Comparison of ENCODE assay signal across 9 cellular contexts in genomic region chr19:345320-345879, GRCh38. TPM values are rescaled to one million over a fixed set of nuclear protein-coding genes. Genes with fewer than 3 reads are reported as not detected.
DNase-seq lines count a peak whose midpoint lies in the region; ATAC-seq and TF ChIP-seq lines count a peak whose summit lies in the region.
"Had no signal": no experiment of that assay in that cellular context is flagged by ENCODE, and none has a peak within 500 bp of the region (broad histone marks: within the 10 kb centered on the region; RNA-seq: fewer than 3 reads in every experiment).

No MANE protein-coding gene starts in this region.

- peaks cover 0 to 19% of the 10 kb centered on the region in 2 experiments; a peak in 1 of 3 replicates for H3K36me3 ChIP-seq in HEK293 (ENCODE audit: control insufficient read depth in 2 of 2, insufficient read depth in 1 of 2, low read length in 2 of 2)
- no peaks in the 10 kb centered on the region for H3K36me3 ChIP-seq in gastrocnemius medialis

- intact Hi-C loops in gastrocnemius medialis (cut with DNase I; ENCODE audit: low total_unique reads) = no loop called here

- no peaks in the 10 kb centered on the region for H3K27me3 ChIP-seq in gastrocnemius medialis

- DNase-seq in fibroblast of villous mesenchyme (ENCODE audit: low read depth) (peak; percentile 20), gastrocnemius medialis (no peak), NCI-H526 treated with DMSO at 0.1 percent for 48 hours (lab: John Stamatoyannopoulos, UW) (no peak), amniotic stem cell (lab: John Stamatoyannopoulos, UW) (no peak)
- no peak for DNase-seq in stimulated activated CD4-positive, alpha-beta T cell treated with anti-CD3 and anti-CD28 coated beads, Interleukin-1b, Interleukin-23, amount 100 ng/mL, for 48 hours
- DNase-seq: NCI-H187 treated with DMSO at 0.1 percent for 48 hours had no signal

- no peaks in the 10 kb centered on the region for H3K9me3 ChIP-seq in HEK293 (ENCODE audit: control insufficient read depth, insufficient read depth, low read depth, low read length)
- H3K9me3 ChIP-seq in gastrocnemius medialis = no peaks in the 10 kb centered on the region

- H3K4me3 ChIP-seq in HEK293 (ENCODE audit: low read depth, low read length) (no peak overlapping the region), fibroblast of villous mesenchyme (ENCODE audit: low read depth, low read length) (peak overlapping the region; percentile 55), gastrocnemius medialis (peak overlapping the region; percentile 48 to 76 (median 68))

- TF ChIP-seq CTCF in HEK293 (tag by site-specific recombination; IDR thresholded peaks at IDR 0.05) = no peak
- TF ChIP-seq CTCF in VCaP (conservative IDR thresholded peaks at IDR 0.05) = no peak
- TF ChIP-seq CTCF in fibroblast of villous mesenchyme (IDR thresholded peaks at IDR 0.05; ENCODE audit: insufficient read depth, low read depth, low read length) = no peak
- no peak for TF ChIP-seq CTCF in gastrocnemius medialis (IDR thresholded peaks at IDR 0.05 in 4 of 5, conservative IDR thresholded peaks at IDR 0.05 in 1 of 5)

- H3K4me1 ChIP-seq in HEK293 (ENCODE audit: control insufficient read depth, insufficient read depth, low read length) (no peaks in the 10 kb centered on the region), gastrocnemius medialis (peaks cover 25 to 33% of the 10 kb centered on the region in 2 donors)

- in situ Hi-C loops in gastrocnemius medialis (cut with MboI; ENCODE audit: low sequenced_read_pairs in 4 of 4) = no loop called here

- CTCF ChIA-PET in HEK293 (lab: Yijun Ruan, JAX) = no interaction called here

- no peak overlapping the region; the same call in 1 of the 2 replicates for H3K27ac ChIP-seq in HEK293 (ENCODE audit: extremely low read depth, low read depth, low read length)
- peak overlapping the region; percentile 77; the same call in 1 of the 2 replicates for H3K27ac ChIP-seq in VCaP
- no peak overlapping the region for H3K27ac ChIP-seq in gastrocnemius medialis

- TF ChIP-seq POLR2A in gastrocnemius medialis (IDR thresholded peaks at IDR 0.05) = no peak

- POLR2A ChIA-PET in HEK293 (lab: Yijun Ruan, JAX) = interaction anchor here (1.0 to 1.3 kb wide), 2 partner anchors 17 to 116 kb away, joined by 3 to 5 read pairs; no protein-coding TSS in a partner anchor

- ATAC-seq in gastrocnemius medialis (no peak), GM19455 (IDR thresholded peaks at IDR 0.05; ENCODE audit: unreplicated experiment) (no peak)

TF ChIP-seq in HEK293, 187 proteins besides CTCF, POLR2A, EP300 and RAD21:
- TF ChIP-seq ZNF473 (tag by site-specific recombination; IDR thresholded peaks at IDR 0.05) (no peak), ZNF366 (tag by site-specific recombination; conservative IDR thresholded peaks at IDR 0.05) (0 out of 2 replicates have a peak, but pooled peaks have one; percentile 35), ZNF24 (tag by site-specific recombination; IDR thresholded peaks at IDR 0.05) (no peak)

RNA-seq across cellular contexts. Expression of gene MIER2, which starts 0.8 kb away (rescaled TPM):
- total RNA-seq in fibroblast of villous mesenchyme = 18.0 and 19.9 TPM in 2 replicates
- total RNA-seq in gastrocnemius medialis = 10 to 100 TPM; 10.6 to 21.0 (median 16.5) TPM

RNA-seq across cellular contexts. Expression of gene PLPP2, which starts 54.2 kb away (rescaled TPM):
- total RNA-seq in fibroblast of villous mesenchyme (9.9 and 12.2 TPM in 2 replicates), gastrocnemius medialis (1 to 10 TPM in 1 of 4 donors, under 1 TPM in 2, not detected in 1; 0.64 to 1.2 (median 0.92) TPM)
